Comparison of ENCODE assay signal across 28 cellular contexts in the genomic region with DNA sequence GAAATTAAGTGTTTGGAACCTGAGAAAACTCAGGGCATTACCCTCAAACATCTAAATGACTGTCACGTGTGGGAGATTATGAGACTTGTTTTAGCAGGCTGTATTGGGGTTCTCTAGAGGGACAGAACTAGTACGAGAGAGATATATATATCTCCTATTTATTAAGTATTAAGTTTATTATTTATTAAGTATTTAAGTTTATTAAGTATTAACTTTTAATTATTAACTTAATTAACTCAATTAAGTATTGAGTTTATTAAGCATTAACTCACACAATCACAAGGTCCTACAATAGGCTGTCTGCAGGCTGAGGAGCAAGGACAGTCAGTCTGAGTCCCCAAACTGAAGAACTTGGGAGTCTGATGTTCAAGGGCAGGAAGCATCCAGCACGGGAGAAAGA.
"Had no signal": no experiment of that assay in that cellular context is flagged by ENCODE, and none has a peak within 500 bp of the region (broad histone marks: within the 10 kb centered on the region; RNA-seq: fewer than 3 reads in every experiment).

No MANE protein-coding gene starts in this region.

- H3K27me3 Mint-ChIP-seq: stimulated activated naive B cell treated with anti-CD40 and anti-IgM and Interleukin-4, amounts not matched to agents 10 μg/mL and 1 μg/mL and 100 μg/mL, for 72 hours had no signal

- H3K4me1 Mint-ChIP-seq: nephron progenitor cell; neural crest cell; stimulated activated effector memory CD8-positive, alpha-beta T cell treated with anti-CD3 and anti-CD28 coated beads, Interleukin-12 subunit alpha, Interleukin-12 subunit beta, amount 100 ng/mL, for 72 hours had no signal

- H3K4me1 ChIP-seq: pancreas, prostate gland, right atrium auricular region, right lobe of liver, sigmoid colon, stomach, thyroid gland, tibial nerve, upper lobe of left lung, vagina had no signal

- H3K4me3 ChIP-seq: pancreas, prostate gland, right atrium auricular region, right lobe of liver, sigmoid colon, stomach, thoracic aorta, thyroid gland, tibial nerve, upper lobe of left lung, vagina had no signal

- FAIRE-seq: pancreas, small intestine had no signal

- H3K36me3 Mint-ChIP-seq: natural killer cell treated with Interleukin-12 subunit alpha and Interleukin-12 subunit beta and Interleukin-15 and Interleukin-18, amount 100 ng/mL, for 72 hours; stimulated activated effector memory CD8-positive, alpha-beta T cell treated with anti-CD3 and anti-CD28 coated beads, Interleukin-12 subunit alpha, Interleukin-12 subunit beta, amount 100 ng/mL, for 72 hours had no signal

- H3K27ac ChIP-seq: neutrophil, pancreas, prostate gland, right atrium auricular region, right lobe of liver, sigmoid colon, stomach, thoracic aorta, thyroid gland, tibial nerve, upper lobe of left lung, vagina had no signal

- DNase-seq: naive thymus-derived CD8-positive, alpha-beta T cell; nephron progenitor cell; nucleus accumbens; pancreas; retina; right lobe of liver; sigmoid colon; small intestine; stimulated activated CD4-positive, alpha-beta T cell treated with anti-CD3 and anti-CD28 coated beads, Interleukin-15, amount 100 ng/mL, for 24 hours; stimulated activated CD4-positive, alpha-beta T cell treated with anti-CD3 and anti-CD28 coated beads, Interleukin-2, amount 100 ng/mL, for 24 hours; stimulated activated CD4-positive, alpha-beta T cell treated with anti-CD3 and anti-CD28 coated beads, Interleukin-2, amount 100 ng/mL, for 48 hours; stimulated activated CD4-positive, alpha-beta T cell treated with anti-CD3 and anti-CD28 coated beads, Interleukin-4, amount 100 ng/mL, for 24 hours; stimulated activated naive B cell treated with anti-CD40 and anti-IgM and Interleukin-4, amounts not matched to agents 10 μg/mL and 1 μg/mL and 100 μg/mL, for 72 hours; stimulated activated naive CD4-positive, alpha-beta T cell treated with Interleukin-2 at 50 U/mL for 16 hours; stomach; thyroid gland; trophoblast cell; upper lobe of left lung had no signal

- ATAC-seq: naive thymus-derived CD8-positive, alpha-beta T cell; natural killer cell treated with Interleukin-12 subunit alpha and Interleukin-12 subunit beta and Interleukin-15 and Interleukin-18, amount 100 ng/mL, for 72 hours; pancreas; right lobe of liver; stimulated activated effector memory CD8-positive, alpha-beta T cell treated with anti-CD3 and anti-CD28 coated beads, Interleukin-12 subunit alpha, Interleukin-12 subunit beta, amount 100 ng/mL, for 72 hours; stimulated activated naive B cell treated with anti-CD40 and anti-IgM and Interleukin-4, amounts not matched to agents 10 μg/mL and 1 μg/mL and 100 μg/mL, for 72 hours had no signal

- H3K27ac Mint-ChIP-seq: naive thymus-derived CD8-positive, alpha-beta T cell; natural killer cell treated with Interleukin-12 subunit alpha and Interleukin-12 subunit beta and Interleukin-15 and Interleukin-18, amount 100 ng/mL, for 72 hours; nephron progenitor cell; stimulated activated effector memory CD8-positive, alpha-beta T cell treated with anti-CD3 and anti-CD28 coated beads, Interleukin-12 subunit alpha, Interleukin-12 subunit beta, amount 100 ng/mL, for 72 hours; stimulated activated naive B cell treated with anti-CD40 and anti-IgM and Interleukin-4, amounts not matched to agents 10 μg/mL and 1 μg/mL and 100 μg/mL, for 72 hours; stimulated activated naive CD8-positive, alpha-beta T cell treated with anti-CD3 and anti-CD28 coated beads, Interleukin-15, Interleukin-2, amounts not matched to agents 100 ng/mL and 50 ng/mL, for 24 hours had no signal

- H3K27me3 ChIP-seq: neutrophil, pancreas, right atrium auricular region, right lobe of liver, sigmoid colon, stomach, thyroid gland, tibial nerve, upper lobe of left lung, vagina had no signal

- H3K9me3 Mint-ChIP-seq: natural killer cell treated with Interleukin-12 subunit alpha and Interleukin-12 subunit beta and Interleukin-15 and Interleukin-18, amount 100 ng/mL, for 72 hours; stimulated activated effector memory CD8-positive, alpha-beta T cell treated with anti-CD3 and anti-CD28 coated beads, Interleukin-12 subunit alpha, Interleukin-12 subunit beta, amount 100 ng/mL, for 72 hours; stimulated activated naive CD8-positive, alpha-beta T cell treated with anti-CD3 and anti-CD28 coated beads, Interleukin-15, Interleukin-2, amounts not matched to agents 100 ng/mL and 50 ng/mL, for 24 hours had no signal

- H3K36me3 ChIP-seq: neutrophil, pancreas, prostate gland, right atrium auricular region, right lobe of liver, sigmoid colon, stomach, thoracic aorta, thyroid gland, tibial nerve, upper lobe of left lung, vagina had no signal

- H3K9me3 ChIP-seq: neutrophil, pancreas, prostate gland, right lobe of liver, sigmoid colon, thyroid gland had no signal

- H3K4me3 Mint-ChIP-seq: naive thymus-derived CD8-positive, alpha-beta T cell; natural killer cell treated with Interleukin-12 subunit alpha and Interleukin-12 subunit beta and Interleukin-15 and Interleukin-18, amount 100 ng/mL, for 72 hours; nephron progenitor cell; neural crest cell; stimulated activated effector memory CD8-positive, alpha-beta T cell treated with anti-CD3 and anti-CD28 coated beads, Interleukin-12 subunit alpha, Interleukin-12 subunit beta, amount 100 ng/mL, for 72 hours; stimulated activated naive B cell treated with anti-CD40 and anti-IgM and Interleukin-4, amounts not matched to agents 10 μg/mL and 1 μg/mL and 100 μg/mL, for 72 hours; stimulated activated naive CD8-positive, alpha-beta T cell treated with anti-CD3 and anti-CD28 coated beads, Interleukin-15, Interleukin-2, amounts not matched to agents 100 ng/mL and 50 ng/mL, for 24 hours had no signal
